9 cellular contexts compared by ENCODE assay signal in genomic region chr18:27363918-27364317, GRCh38.
DNase-seq lines count a peak whose midpoint lies in the region; ATAC-seq and TF ChIP-seq lines count a peak whose summit lies in the region.
"Had no signal": no experiment of that assay in that cellular context is flagged by ENCODE, and none has a peak within 500 bp of the region (broad histone marks: within the 10 kb centered on the region; RNA-seq: fewer than 3 reads in every experiment).

No MANE protein-coding gene starts in this region.

- H3K4me1 Mint-ChIP-seq in chondrocyte (ENCODE audit: low read depth), result no peaks in the 10 kb centered on the region
- H3K4me1 Mint-ChIP-seq in progenitor cell of endocrine pancreas (ENCODE audit: low read depth), result no peaks in the 10 kb centered on the region

- DNase-seq in NCI-H2171 treated with DMSO at 0.1 percent for 48 hours (lab: John Stamatoyannopoulos, UW), result peak; percentile 60
- DNase-seq in NCI-H2171 (lab: John Stamatoyannopoulos, UW), result no peak
- peak; percentile 69 for DNase-seq in NCI-H1694 treated with DMSO at 0.1 percent for 48 hours (lab: John Stamatoyannopoulos, UW)
- no peak for DNase-seq in chondrocyte (ENCODE audit: low spot score)
- no peak for DNase-seq in progenitor cell of endocrine pancreas (ENCODE audit: low spot score, unreplicated experiment)
- DNase-seq in NCI-H1436 (lab: John Stamatoyannopoulos, UW), result no peak
- no peak for DNase-seq in activated CD4-positive, alpha-beta T cell treated with anti-CD3 and anti-CD28 coated beads, Interleukin-2, amount 50 U/mL, for 48 hours

- H3K27ac Mint-ChIP-seq in chondrocyte (ENCODE audit: unreplicated experiment) (no peak overlapping the region), progenitor cell of endocrine pancreas (no peak overlapping the region)

- H3K4me3 Mint-ChIP-seq in chondrocyte (ENCODE audit: unreplicated experiment) (no peak overlapping the region), progenitor cell of endocrine pancreas (ENCODE audit: low read depth) (no peak overlapping the region)

- H3K36me3 Mint-ChIP-seq in chondrocyte (ENCODE audit: low read depth) (no peaks in the 10 kb centered on the region), progenitor cell of endocrine pancreas (ENCODE audit: insufficient read depth) (no peaks in the 10 kb centered on the region)

- H3K9me3 Mint-ChIP-seq in chondrocyte (ENCODE audit: low read depth), result no peaks in the 10 kb centered on the region
- no peaks in the 10 kb centered on the region for H3K9me3 Mint-ChIP-seq in progenitor cell of endocrine pancreas (ENCODE audit: low read depth)

- H3K27me3 Mint-ChIP-seq in chondrocyte (ENCODE audit: low read depth) (peaks cover 15% of the 10 kb centered on the region), progenitor cell of endocrine pancreas (no peaks in the 10 kb centered on the region)

- no peak for ATAC-seq in GM21619 (IDR thresholded peaks at IDR 0.05; ENCODE audit: unreplicated experiment)
- ATAC-seq: K562 had no signal

- TF ChIP-seq CTCF in chondrocyte (IDR thresholded peaks at IDR 0.05) (peak; percentile 82), progenitor cell of endocrine pancreas (IDR thresholded peaks at IDR 0.05; ENCODE audit: unreplicated experiment) (peak; percentile 50)

Comparison
In these comparisons a context has a peak if more than half of its experiments do, and no peak if none do; other contexts are left out.
1. DNase-seq: peak in NCI-H2171 treated with DMSO at 0.1 percent for 48 hours (single experiment) and NCI-H1694 treated with DMSO at 0.1 percent for 48 hours (single experiment); none in NCI-H2171 (single experiment), chondrocyte (single experiment), progenitor cell of endocrine pancreas (single experiment), NCI-H1436 (single experiment) and activated CD4-positive, alpha-beta T cell treated with anti-CD3 and anti-CD28 coated beads, Interleukin-2, amount 50 U/mL, for 48 hours (0 of 2).